10 cellular contexts compared by ENCODE assay signal in genomic region chr6:166541366-166541765, GRCh38. TPM values are rescaled to one million over a fixed set of nuclear protein-coding genes. Genes with fewer than 3 reads are reported as not detected.
DNase-seq lines count a peak whose midpoint lies in the region; ATAC-seq, FAIRE-seq and TF ChIP-seq lines count a peak whose summit lies in the region.
"Had no signal": no experiment of that assay in that cellular context is flagged by ENCODE, and none has a peak within 500 bp of the region (broad histone marks: within the 10 kb centered on the region; RNA-seq: fewer than 3 reads in every experiment).

No MANE protein-coding gene starts in this region.

- peak overlapping the region; percentile 72 for H3K4me3 Mint-ChIP-seq in natural killer cell treated with Interleukin-12 subunit alpha and Interleukin-12 subunit beta and Interleukin-15 and Interleukin-18, amount 100 ng/mL, for 72 hours
- no peak overlapping the region for H3K4me3 Mint-ChIP-seq in type B pancreatic cell

- no peak overlapping the region for H2AFZ ChIP-seq in HCT116 (ENCODE audit: low read depth, low read length, poor library complexity, severe bottlenecking)

- TF ChIP-seq POLR2A in HCT116 (IDR thresholded peaks at IDR 0.05; ENCODE audit: borderline replicate concordance, extremely low read depth, insufficient read depth, insufficient read length) (no peak), H54 (IDR thresholded peaks at IDR 0.05; ENCODE audit: low read depth, low read length) (no peak)

- H3K4me3 ChIP-seq in HCT116 (replicated peaks in 1 of 2; ENCODE audit: low read depth in 1 of 2, low read length in 2 of 2), result no peak overlapping the region

- intact Hi-C loops in HCT116 (cut with micrococcal nuclease), result no loop called here

- H3K9me3 ChIP-seq in HCT116 (ENCODE audit: control insufficient read depth in 1 of 2, insufficient read depth in 1 of 2, low read depth in 1 of 2, low read length in 2 of 2), result no peaks in the 10 kb centered on the region

- no peaks in the 10 kb centered on the region for H3K9me3 Mint-ChIP-seq in natural killer cell treated with Interleukin-12 subunit alpha and Interleukin-12 subunit beta and Interleukin-15 and Interleukin-18, amount 100 ng/mL, for 72 hours
- H3K9me3 Mint-ChIP-seq in type B pancreatic cell, result no peaks in the 10 kb centered on the region

- no peak overlapping the region for H3K27ac ChIP-seq in HCT116 (ENCODE audit: low read depth, low read length)

- no peak overlapping the region for H3K9ac ChIP-seq in HCT116 (ENCODE audit: low read length)

- ATAC-seq in GM18867 (IDR thresholded peaks at IDR 0.05; ENCODE audit: unreplicated experiment) (peak; percentile 32), HCT116 (no peak)
- ATAC-seq in natural killer cell treated with Interleukin-12 subunit alpha and Interleukin-12 subunit beta and Interleukin-15 and Interleukin-18, amount 100 ng/mL, for 72 hours, result no peak

- POLR2A ChIA-PET in HCT116 (lab: Charles Lee), result no interaction called here

- RAD21 ChIA-PET in HCT116 (lab: Charles Lee; ENCODE audit: low non-redundant PET in 1 of 2, low total read pairs in 2 of 2, uncharacterized antibody in 2 of 2, unreplicated experiment in 2 of 2), result no interaction called here

- H4K20me1 ChIP-seq in HCT116 (ENCODE audit: insufficient read depth), result no peaks in the 10 kb centered on the region

- no peaks in the 10 kb centered on the region for H3K9me2 ChIP-seq in HCT116 (ENCODE audit: insufficient read depth)

- DNase-seq in HCT116 (ENCODE audit: low read depth, low spot score), result no peak
- DNase-seq in activated CD4-positive, CD25-positive, alpha-beta regulatory T cell treated with anti-CD3 and anti-CD28 coated beads, Interleukin-2, amount 50 U/mL, for 72 hours, result peak; percentile 39
- DNase-seq in natural killer cell treated with Interleukin-12 subunit alpha and Interleukin-12 subunit beta and Interleukin-15 and Interleukin-18, amount 100 ng/mL, for 72 hours (ENCODE audit: low spot score), result no peak
- DNase-seq in GM19240 (ENCODE audit: insufficient read length, low spot score), result no peak
- DNase-seq in type B pancreatic cell (ENCODE audit: extremely low spot score, unreplicated experiment), result no peak
- DNase-seq in H54 (ENCODE audit: insufficient read length, low spot score), result no peak
- DNase-seq in D341Med (ENCODE audit: low spot score), result no peak
- DNase-seq: foreskin melanocyte, NCI-H1436 had no signal

- H3K4me1 ChIP-seq in HCT116 (ENCODE audit: control insufficient read depth in 1 of 2, insufficient read depth in 2 of 2, low read length in 2 of 2), result peaks cover 5 to 16% of the 10 kb centered on the region in 2 experiments; a peak in 3 of 4 replicates

- TF ChIP-seq CTCF in HCT116 (IDR thresholded peaks at IDR 0.05 in 2 of 3, conservative IDR thresholded peaks at IDR 0.05 in 1 of 3; ENCODE audit: borderline replicate concordance in 1 of 3, insufficient read depth in 1 of 3, low read depth in 2 of 3, low read length in 2 of 3) (no peak), type B pancreatic cell (conservative IDR thresholded peaks at IDR 0.05) (no peak)

- H3K27ac Mint-ChIP-seq in natural killer cell treated with Interleukin-12 subunit alpha and Interleukin-12 subunit beta and Interleukin-15 and Interleukin-18, amount 100 ng/mL, for 72 hours, result peak overlapping the region; percentile 20 to 59
- H3K27ac Mint-ChIP-seq in type B pancreatic cell, result no peak overlapping the region

- no peaks in the 10 kb centered on the region for H3K79me2 ChIP-seq in HCT116 (ENCODE audit: insufficient read depth, low read length)

- CTCF ChIA-PET in HCT116 (lab: Charles Lee), result interaction anchor here (1.1 kb wide), 1 partner anchor 29 kb away, joined by 3 read pairs; no protein-coding TSS in a partner anchor

- peaks cover 0 to 6% of the 10 kb centered on the region in 2 donors for H3K27me3 Mint-ChIP-seq in natural killer cell treated with Interleukin-12 subunit alpha and Interleukin-12 subunit beta and Interleukin-15 and Interleukin-18, amount 100 ng/mL, for 72 hours
- no peaks in the 10 kb centered on the region for H3K27me3 Mint-ChIP-seq in type B pancreatic cell

- H3K36me3 ChIP-seq in HCT116 (ENCODE audit: control insufficient read depth in 1 of 2, insufficient read depth in 2 of 2, low read length in 2 of 2), result no peaks in the 10 kb centered on the region

- peak overlapping the region; percentile 29 for H3K4me2 ChIP-seq in HCT116 (ENCODE audit: low read length)

- BruUV-seq in HCT116 (replicated peaks; lab: Mats Ljungman, UMichigan), result no TSS peak

- peaks cover 28 to 29% of the 10 kb centered on the region in 2 donors for H3K4me1 Mint-ChIP-seq in natural killer cell treated with Interleukin-12 subunit alpha and Interleukin-12 subunit beta and Interleukin-15 and Interleukin-18, amount 100 ng/mL, for 72 hours (ENCODE audit: low read depth in 2 of 2)
- H3K4me1 Mint-ChIP-seq in type B pancreatic cell (ENCODE audit: unreplicated experiment), result peaks cover 30% of the 10 kb centered on the region

- H3K27me3 ChIP-seq in HCT116 (ENCODE audit: insufficient read depth, low read length), result no peaks in the 10 kb centered on the region

- no peak for FAIRE-seq in H54 (lab: Jason Lieb, UNC)

- H3K36me3 Mint-ChIP-seq in natural killer cell treated with Interleukin-12 subunit alpha and Interleukin-12 subunit beta and Interleukin-15 and Interleukin-18, amount 100 ng/mL, for 72 hours, result no peaks in the 10 kb centered on the region
- peaks cover 6% of the 10 kb centered on the region for H3K36me3 Mint-ChIP-seq in type B pancreatic cell

- no peak for TF ChIP-seq RAD21 in HCT116 (IDR thresholded peaks at IDR 0.05; ENCODE audit: low read depth)

TF ChIP-seq in HCT116, 20 proteins besides CTCF, POLR2A, EP300 and RAD21:
- TF ChIP-seq ELF1 (IDR thresholded peaks at IDR 0.05; ENCODE audit: borderline replicate concordance, low read depth) (no peak), TCF7L2 (IDR thresholded peaks at IDR 0.05; ENCODE audit: borderline replicate concordance, extremely low read depth, insufficient read depth, insufficient read length) (no peak), FOSL1 (IDR thresholded peaks at IDR 0.05; ENCODE audit: low read depth) (no peak), POLR2AphosphoS5 (IDR thresholded peaks at IDR 0.05; ENCODE audit: low read depth, low read length) (no peak), ATF3 (IDR thresholded peaks at IDR 0.05) (no peak)
- TF ChIP-seq, protein P1, sequence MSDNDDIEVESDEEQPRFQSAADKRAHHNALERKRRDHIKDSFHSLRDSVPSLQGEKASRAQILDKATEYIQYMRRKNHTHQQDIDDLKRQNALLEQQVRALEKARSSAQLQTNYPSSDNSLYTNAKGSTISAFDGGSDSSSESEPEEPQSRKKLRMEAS (IDR thresholded peaks at IDR 0.05), result no peak

RNA-seq across cellular contexts. Expression of gene RAMACL, which starts 45.1 kb away (rescaled TPM):
- total RNA-seq in HCT116 (2021; ENCODE audit: unreplicated experiment) (0.15 TPM), type B pancreatic cell (ENCODE audit: low replicate concordance) (0.85 and 1.5 TPM in 2 replicates)
- 0.05 and 0.08 TPM in 2 replicates for polyA plus RNA-seq in HCT116 (2012)
- total RNA-seq in natural killer cell treated with Interleukin-12 subunit alpha and Interleukin-12 subunit beta and Interleukin-15 and Interleukin-18, amount 100 ng/mL, for 72 hours, result under 1 TPM; 0.21 to 0.73 TPM
